Comparison of ENCODE assay signal across 20 cellular contexts in genomic region chr1:9225411-9225785, GRCh38.
"Had no signal": no experiment of that assay in that cellular context is flagged by ENCODE, and none has a peak within 500 bp of the region (broad histone marks: within the 10 kb centered on the region; RNA-seq: fewer than 3 reads in every experiment).

No MANE protein-coding gene starts in this region.

- H3K9me3 ChIP-seq: breast epithelium, left lung, sigmoid colon, testis, vagina had no signal

- H3K36me3 ChIP-seq: breast epithelium, left lung, sigmoid colon, vagina, WERI-Rb-1 had no signal

- DNase-seq: activated CD4-positive, CD25-positive, alpha-beta regulatory T cell treated with anti-CD3 and anti-CD28 coated beads, Interleukin-2, amount 50 U/mL, for 72 hours; activated gamma-delta T cell treated with Interleukin-2 at 50 U/mL for 16 hours; activated T-cell treated with anti-CD3 and anti-CD28 coated beads, Interleukin-2, amount 50 U/mL, for 1 hour; effector memory CD8-positive, alpha-beta T cell; foreskin melanocyte; left lung; naive B cell; sigmoid colon; stimulated activated CD4-positive, alpha-beta T cell treated with anti-CD3 and anti-CD28 coated beads, Interleukin-15, amount 100 ng/mL, for 24 hours; testis; WERI-Rb-1 had no signal

- H3K36me3 Mint-ChIP-seq: activated naive CD4-positive, alpha-beta T cell treated with anti-CD3 and anti-CD28 coated beads, Interleukin-2, amount 50 U/mL, for 72 hours; stimulated activated memory B cell treated with anti-CD40 and anti-IgM and Interleukin-4, amounts not matched to agents 10 μg/mL and 1 μg/mL and 100 μg/mL, for 72 hours; type B pancreatic cell had no signal

- H3K9me3 Mint-ChIP-seq: activated naive CD4-positive, alpha-beta T cell treated with anti-CD3 and anti-CD28 coated beads, Interleukin-2, amount 50 U/mL, for 72 hours; central memory CD8-positive, alpha-beta T cell; effector memory CD8-positive, alpha-beta T cell; type B pancreatic cell had no signal

- ATAC-seq: activated naive CD4-positive, alpha-beta T cell treated with anti-CD3 and anti-CD28 coated beads, Interleukin-2, amount 50 U/mL, for 72 hours; effector memory CD8-positive, alpha-beta T cell; esophagus mucosa; left lung; stimulated activated memory B cell treated with anti-CD40 and anti-IgM and Interleukin-4, amounts not matched to agents 10 μg/mL and 1 μg/mL and 100 μg/mL, for 72 hours had no signal

- H3K4me2 ChIP-seq: smooth muscle cell had no signal

- H3K27ac Mint-ChIP-seq: activated naive CD4-positive, alpha-beta T cell treated with anti-CD3 and anti-CD28 coated beads, Interleukin-2, amount 50 U/mL, for 72 hours; effector memory CD8-positive, alpha-beta T cell; stimulated activated memory B cell treated with anti-CD40 and anti-IgM and Interleukin-4, amounts not matched to agents 10 μg/mL and 1 μg/mL and 100 μg/mL, for 72 hours; type B pancreatic cell had no signal

- H3K27ac ChIP-seq: breast epithelium, left lung, sigmoid colon, testis, vagina, WERI-Rb-1 had no signal

- H3K4me3 Mint-ChIP-seq: central memory CD8-positive, alpha-beta T cell; effector memory CD8-positive, alpha-beta T cell; naive B cell; stimulated activated memory B cell treated with anti-CD40 and anti-IgM and Interleukin-4, amounts not matched to agents 10 μg/mL and 1 μg/mL and 100 μg/mL, for 72 hours; type B pancreatic cell had no signal

- H3K27me3 ChIP-seq: breast epithelium, left lung, sigmoid colon, testis, vagina had no signal

- H3K4me3 ChIP-seq: breast epithelium, left lung, lung, sigmoid colon, smooth muscle cell, testis, vagina had no signal

- H3K4me1 ChIP-seq: breast epithelium, sigmoid colon, testis, vagina had no signal

- H3K4me1 Mint-ChIP-seq: central memory CD8-positive, alpha-beta T cell; stimulated activated memory B cell treated with anti-CD40 and anti-IgM and Interleukin-4, amounts not matched to agents 10 μg/mL and 1 μg/mL and 100 μg/mL, for 72 hours had no signal
